ENCODE assay signal across 8 cellular contexts in the genomic region with DNA sequence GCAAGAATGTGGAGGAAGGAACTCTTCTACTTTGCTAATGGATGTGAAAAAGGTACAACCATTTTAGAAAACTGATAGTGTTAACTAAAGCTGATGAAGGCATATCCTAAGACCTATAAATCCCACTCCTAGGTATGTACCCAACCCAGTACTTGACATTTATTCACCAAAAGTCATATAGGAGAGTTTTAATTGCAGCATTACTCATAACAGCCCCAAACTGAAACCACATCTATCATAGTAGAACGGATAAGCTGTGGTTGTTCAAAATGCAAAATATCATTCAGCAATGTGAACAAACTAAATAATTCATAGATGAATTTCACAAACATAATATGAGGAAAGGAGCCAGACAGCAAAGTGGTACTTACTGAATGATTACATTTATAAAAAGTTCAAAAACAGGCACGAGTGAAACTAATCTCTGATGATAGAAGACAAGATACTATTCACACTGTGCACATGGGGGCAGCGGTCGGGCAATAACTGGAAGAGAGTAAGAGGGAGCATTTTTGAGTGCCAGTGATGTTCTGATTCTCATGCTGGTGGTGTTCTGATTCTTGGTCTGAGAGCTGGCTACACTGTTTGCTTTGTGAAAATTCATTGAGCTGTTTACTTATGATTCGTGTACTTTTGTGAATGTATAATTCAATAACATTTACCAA. TPM values are rescaled to one million over a fixed set of nuclear protein-coding genes. Genes with fewer than 3 reads are reported as not detected.
DNase-seq lines count a peak whose midpoint lies in the region; ATAC-seq and TF ChIP-seq lines count a peak whose summit lies in the region.

No MANE protein-coding gene starts in this region.

- no peaks in the 10 kb centered on the region for H3K27me3 Mint-ChIP-seq in activated T-cell treated with anti-CD3 and anti-CD28 coated beads, Interleukin-2, amount 50 U/mL, for 4 hours (ENCODE audit: low read depth)
- no peaks in the 10 kb centered on the region for H3K27me3 Mint-ChIP-seq in activated T-cell treated with anti-CD3 and anti-CD28 coated beads, Interleukin-2, amount 50 U/mL, for 24 hours
- H3K27me3 Mint-ChIP-seq in stimulated activated memory B cell treated with anti-CD40 and anti-IgM and Interleukin-4, amounts not matched to agents 10 μg/mL and 1 μg/mL and 100 μg/mL, for 72 hours: no peaks in the 10 kb centered on the region

- 90% methylated on average over 5 of the region's 5 CpGs for WGBS in mammary epithelial cell (ENCODE audit: low coverage, missing lambda C conversion rate)

- H3K4me1 Mint-ChIP-seq in activated T-cell treated with anti-CD3 and anti-CD28 coated beads, Interleukin-2, amount 50 U/mL, for 4 hours (ENCODE audit: low read depth): peaks cover 2% of the 10 kb centered on the region
- H3K4me1 Mint-ChIP-seq in activated T-cell treated with anti-CD3 and anti-CD28 coated beads, Interleukin-2, amount 50 U/mL, for 24 hours (ENCODE audit: low read depth): peaks cover 15% of the 10 kb centered on the region
- peaks cover 29% of the 10 kb centered on the region for H3K4me1 Mint-ChIP-seq in stimulated activated memory B cell treated with anti-CD40 and anti-IgM and Interleukin-4, amounts not matched to agents 10 μg/mL and 1 μg/mL and 100 μg/mL, for 72 hours

- peak; percentile 46 to 89 for ATAC-seq in activated T-cell treated with anti-CD3 and anti-CD28 coated beads, Interleukin-2, amount 50 U/mL, for 4 hours
- ATAC-seq in HG02840 (IDR thresholded peaks at IDR 0.05; ENCODE audit: low FRiP score, unreplicated experiment) (peak; percentile 86), Panc1 (no peak)
- ATAC-seq in stimulated activated memory B cell treated with anti-CD40 and anti-IgM and Interleukin-4, amounts not matched to agents 10 μg/mL and 1 μg/mL and 100 μg/mL, for 72 hours: peak; percentile 74

- H3K27ac ChIP-seq in Panc1 (ENCODE audit: low read length): no peak overlapping the region
- no peak overlapping the region for H3K27ac ChIP-seq in mammary epithelial cell (ENCODE audit: insufficient read depth, low read depth, low read length)

- H3K9ac ChIP-seq in mammary epithelial cell (ENCODE audit: insufficient read depth, low read length): no peak overlapping the region

- POLR2A ChIA-PET in Panc1 (lab: Charles Lee): no interaction called here

- H3K27me3 ChIP-seq in Panc1 (ENCODE audit: control insufficient read depth, insufficient read depth, low read length) (no peaks in the 10 kb centered on the region), mammary epithelial cell (ENCODE audit: insufficient read depth, low read length) (no peaks in the 10 kb centered on the region)

- BruUV-seq in Panc1 (replicated peaks; lab: Mats Ljungman, UMichigan) (no TSS peak), mammary epithelial cell (replicated peaks; lab: Mats Ljungman, UMichigan) (no TSS peak)

- CTCF ChIA-PET in Panc1 (lab: Charles Lee) (no interaction called here), mammary epithelial cell (lab: Charles Lee; ENCODE audit: low non-redundant PET) (no interaction called here)

- H3K9me3 ChIP-seq in Panc1 (ENCODE audit: control insufficient read depth, insufficient read depth, low read depth, low read length) (no peaks in the 10 kb centered on the region), mammary epithelial cell (replicated peaks; ENCODE audit: insufficient read depth, low read length) (no peaks in the 10 kb centered on the region)

- H3K36me3 Mint-ChIP-seq in activated T-cell treated with anti-CD3 and anti-CD28 coated beads, Interleukin-2, amount 50 U/mL, for 4 hours (ENCODE audit: insufficient read depth): no peaks in the 10 kb centered on the region
- H3K36me3 Mint-ChIP-seq in activated T-cell treated with anti-CD3 and anti-CD28 coated beads, Interleukin-2, amount 50 U/mL, for 24 hours (ENCODE audit: low read depth): no peaks in the 10 kb centered on the region
- peaks cover 16% of the 10 kb centered on the region for H3K36me3 Mint-ChIP-seq in stimulated activated memory B cell treated with anti-CD40 and anti-IgM and Interleukin-4, amounts not matched to agents 10 μg/mL and 1 μg/mL and 100 μg/mL, for 72 hours

- no peak overlapping the region for H3K27ac Mint-ChIP-seq in activated T-cell treated with anti-CD3 and anti-CD28 coated beads, Interleukin-2, amount 50 U/mL, for 24 hours
- peak overlapping the region; percentile 5 for H3K27ac Mint-ChIP-seq in stimulated activated memory B cell treated with anti-CD40 and anti-IgM and Interleukin-4, amounts not matched to agents 10 μg/mL and 1 μg/mL and 100 μg/mL, for 72 hours

- H3K4me1 ChIP-seq in Panc1 (ENCODE audit: control insufficient read depth, insufficient read depth, low read length) (no peaks in the 10 kb centered on the region), mammary epithelial cell (ENCODE audit: insufficient read depth, low read length) (no peaks in the 10 kb centered on the region)

- DNase-seq in activated T-cell treated with anti-CD3 and anti-CD28 coated beads, Interleukin-2, amount 50 U/mL, for 4 hours: no peak
- DNase-seq in activated T-cell treated with anti-CD3 and anti-CD28 coated beads, Interleukin-2, amount 50 U/mL, for 24 hours: no peak
- DNase-seq in Panc1 (ENCODE audit: low read depth, low spot score): no peak
- DNase-seq in mammary epithelial cell: no peak
- no peak for DNase-seq in putamen (ENCODE audit: low spot score)
- DNase-seq in activated effector memory CD4-positive, alpha-beta T cell treated with anti-CD3 and anti-CD28 coated beads, Interleukin-2, amount 50 U/mL, for 16 hours: no peak

- H3K9me3 Mint-ChIP-seq in activated T-cell treated with anti-CD3 and anti-CD28 coated beads, Interleukin-2, amount 50 U/mL, for 4 hours: no peaks in the 10 kb centered on the region
- no peaks in the 10 kb centered on the region for H3K9me3 Mint-ChIP-seq in activated T-cell treated with anti-CD3 and anti-CD28 coated beads, Interleukin-2, amount 50 U/mL, for 24 hours
- H3K9me3 Mint-ChIP-seq in stimulated activated memory B cell treated with anti-CD40 and anti-IgM and Interleukin-4, amounts not matched to agents 10 μg/mL and 1 μg/mL and 100 μg/mL, for 72 hours: no peaks in the 10 kb centered on the region

- H3K36me3 ChIP-seq in Panc1 (ENCODE audit: control insufficient read depth, insufficient read depth, low read length): no peaks in the 10 kb centered on the region
- no peaks in the 10 kb centered on the region for H3K36me3 ChIP-seq in mammary epithelial cell (ENCODE audit: insufficient read depth, low read length)

- no peaks in the 10 kb centered on the region for H4K20me1 ChIP-seq in mammary epithelial cell (ENCODE audit: insufficient read depth, low read length)

- no peak overlapping the region for H2AFZ ChIP-seq in mammary epithelial cell (ENCODE audit: low read depth, low read length)

- no peak overlapping the region for H3K4me3 ChIP-seq in Panc1 (ENCODE audit: low read depth in 2 of 2, low read length in 2 of 2)
- H3K4me3 ChIP-seq in mammary epithelial cell (replicated peaks in 1 of 3; ENCODE audit: insufficient read depth in 1 of 3, low read depth in 2 of 3, low read length in 3 of 3): no peak overlapping the region

- no peak overlapping the region for H3K4me2 ChIP-seq in mammary epithelial cell (ENCODE audit: insufficient read depth, low read depth, low read length)

- no peak overlapping the region for H3K4me3 Mint-ChIP-seq in activated T-cell treated with anti-CD3 and anti-CD28 coated beads, Interleukin-2, amount 50 U/mL, for 4 hours
- no peak overlapping the region for H3K4me3 Mint-ChIP-seq in activated T-cell treated with anti-CD3 and anti-CD28 coated beads, Interleukin-2, amount 50 U/mL, for 24 hours
- peak overlapping the region; percentile 59 for H3K4me3 Mint-ChIP-seq in stimulated activated memory B cell treated with anti-CD40 and anti-IgM and Interleukin-4, amounts not matched to agents 10 μg/mL and 1 μg/mL and 100 μg/mL, for 72 hours

- dilution Hi-C loops in mammary epithelial cell (cut with HindIII; ENCODE audit: low sequenced_read_pairs): no loop called here

- H3K79me2 ChIP-seq in mammary epithelial cell (ENCODE audit: insufficient read depth, low read length): peaks cover 89% of the 10 kb centered on the region

- TF ChIP-seq CTCF in Panc1 (IDR thresholded peaks at IDR 0.05) (peak; percentile 20), mammary epithelial cell (conservative IDR thresholded peaks at IDR 0.05 in 1 of 2, IDR thresholded peaks at IDR 0.05 in 1 of 2; ENCODE audit: extremely low read depth in 1 of 2, insufficient read depth in 1 of 2, low read depth in 1 of 2, low read length in 2 of 2) (no peak)

- in situ Hi-C loops in Panc1 (cut with HindIII; ENCODE audit: low pct_unique_long_range_greater_than_20kb, low sequenced_read_pairs) (no loop called here), mammary epithelial cell (cut with MboI; ENCODE audit: low sequenced_read_pairs in 2 of 2) (no loop called here)

- intact Hi-C loops in Panc1 (cut with micrococcal nuclease; ENCODE audit: unreplicated experiment): no loop called here
- intact Hi-C loops in mammary epithelial cell (cut with micrococcal nuclease): no loop called here

RNA-seq across cellular contexts. Expression of gene GOLIM4, which starts 34.3 kb away (rescaled TPM):
- 1 to 10 TPM; 2.3 to 4.0 (median 2.4) TPM for total RNA-seq in activated T-cell treated with anti-CD3 and anti-CD28 coated beads, Interleukin-2, amount 50 U/mL, for 4 hours
- total RNA-seq in Panc1 (2021; ENCODE audit: unreplicated experiment): 35.4 TPM
- 46.0 TPM for polyA plus RNA-seq in Panc1 (2012; ENCODE audit: insufficient read length)
- 10 to 100 TPM; 31.4 to 31.7 TPM for total RNA-seq in mammary epithelial cell
- 23.1 TPM for polyA plus RNA-seq in mammary epithelial cell
- polyA minus RNA-seq in mammary epithelial cell: 21.3 TPM
